ENCODE assay signal across 8 cellular contexts in genomic region chr1:17745564-17745955, GRCh38. TPM values are rescaled to one million over a fixed set of nuclear protein-coding genes. Genes with fewer than 3 reads are reported as not detected.
"Had no signal": no experiment of that assay in that cellular context is flagged by ENCODE, and none has a peak within 500 bp of the region (broad histone marks: within the 10 kb centered on the region; RNA-seq: fewer than 3 reads in every experiment).

No MANE protein-coding gene starts in this region.

- H3K27ac Mint-ChIP-seq: IgD-negative memory B cell had no signal

- DNase-seq: H9, HCEC 1CT, KBM-7 had no signal

- H3K4me3 Mint-ChIP-seq: H9, IgD-negative memory B cell had no signal

- H3K9me3 Mint-ChIP-seq: H9 had no signal

- FAIRE-seq: H1, H54 had no signal

- H3K27ac ChIP-seq: GM23248, HL-60 had no signal

- H3K36me3 Mint-ChIP-seq: IgD-negative memory B cell had no signal

- H2AFZ ChIP-seq: GM23248 had no signal

- H3K4me1 Mint-ChIP-seq: IgD-negative memory B cell had no signal

- H3K4me3 ChIP-seq: GM23248 had no signal

RNA-seq across cellular contexts. Expression of gene ACTL8, which starts 9.6 kb away (rescaled TPM):
- total RNA-seq: H9 had no signal
- polyA plus RNA-seq: GM23248, IgD-negative memory B cell had no signal
